Comparison of ENCODE assay signal across 8 cellular contexts in the genomic region with DNA sequence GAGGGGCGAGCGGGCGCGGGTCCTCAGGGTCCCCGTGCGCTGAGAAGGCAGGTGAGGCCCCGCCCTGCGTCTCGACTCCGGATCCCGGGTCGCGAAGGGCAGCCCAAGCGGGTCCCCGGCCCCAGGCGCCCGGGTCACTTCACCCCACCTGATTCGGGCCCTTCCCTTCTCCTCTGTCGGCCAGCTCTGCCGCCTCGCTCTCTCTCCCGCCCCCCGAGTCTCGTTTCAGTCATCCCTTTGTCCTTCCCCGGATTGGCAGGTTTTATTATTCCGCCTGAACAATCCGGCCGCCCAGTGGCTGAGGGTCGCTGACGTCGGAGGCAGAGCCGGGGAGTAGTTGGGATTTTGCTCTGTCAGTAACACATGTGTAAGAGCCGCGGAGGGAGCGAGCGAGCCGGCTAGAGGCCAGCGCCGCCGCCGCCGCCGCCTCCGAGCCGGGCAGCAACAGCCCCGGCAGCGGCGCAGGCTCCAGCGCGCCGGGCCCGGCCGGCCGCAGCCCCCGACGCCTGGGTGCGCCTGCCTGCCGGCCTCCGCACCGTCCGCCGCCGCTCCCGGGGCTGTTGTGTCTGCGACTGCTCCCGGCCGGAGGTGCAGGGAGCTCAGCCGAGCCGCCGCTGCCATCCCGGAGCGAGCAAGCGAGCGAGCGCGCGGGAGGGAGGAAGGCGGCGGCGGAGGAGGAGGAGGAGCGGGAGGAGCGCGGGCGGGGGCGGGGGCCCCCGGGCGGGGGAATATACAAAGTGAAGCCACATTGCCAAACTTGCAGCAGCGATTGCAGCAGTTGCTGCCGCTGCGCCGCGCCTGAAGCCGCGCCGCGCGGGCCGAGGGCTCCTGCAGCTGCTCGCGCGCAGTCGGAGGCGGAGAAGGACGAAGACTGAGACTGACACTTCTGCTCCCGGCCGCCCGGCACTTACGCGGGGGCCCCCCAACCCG. TPM values are rescaled to one million over a fixed set of nuclear protein-coding genes. Genes with fewer than 3 reads are reported as not detected.
DNase-seq lines count a peak whose midpoint lies in the region; ATAC-seq, FAIRE-seq and TF ChIP-seq lines count a peak whose summit lies in the region.

A gene with protein sequence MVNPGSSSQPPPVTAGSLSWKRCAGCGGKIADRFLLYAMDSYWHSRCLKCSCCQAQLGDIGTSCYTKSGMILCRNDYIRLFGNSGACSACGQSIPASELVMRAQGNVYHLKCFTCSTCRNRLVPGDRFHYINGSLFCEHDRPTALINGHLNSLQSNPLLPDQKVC (plus strand): TSS at position 760 of the 930 bp plus-strand sequence. CDS start 3,136 bp downstream, outside the sequence.

- intact Hi-C loops in kidney (cut with DNase I), result no loop called here

- no peak for TF ChIP-seq CTCF in BE2C (IDR thresholded peaks at IDR 0.05; ENCODE audit: low read depth, low read length)
- no peak for TF ChIP-seq CTCF in kidney (IDR thresholded peaks at IDR 0.05; ENCODE audit: borderline replicate concordance, extremely low read depth, insufficient read depth)

- H3K9ac ChIP-seq in kidney (ENCODE audit: low read length in 2 of 2), result peak within 1 kb of the TSS; percentile 75 to 89

- H3K36me3 ChIP-seq in BE2C (no peaks in the 10 kb centered on the region), kidney (ENCODE audit: control insufficient read depth in 1 of 2, insufficient read depth in 2 of 2, low read length in 2 of 2) (no peaks in the 10 kb centered on the region)

- no peaks in the 10 kb centered on the region for H3K9me3 ChIP-seq in BE2C
- H3K9me3 ChIP-seq in kidney (ENCODE audit: control insufficient read depth in 1 of 2, low read length in 2 of 2), result no peaks in the 10 kb centered on the region

- H3K27ac ChIP-seq in kidney (ENCODE audit: low read depth in 2 of 2, low read length in 2 of 2), result peak within 1 kb of the TSS; percentile 89 to 91

- no peaks in the 10 kb centered on the region for H3K4me1 ChIP-seq in BE2C
- H3K4me1 ChIP-seq in kidney (ENCODE audit: control insufficient read depth in 1 of 2, insufficient read depth in 1 of 2, low read depth in 1 of 2, low read length in 2 of 2), result peaks cover 6 to 14% of the 10 kb centered on the region in 2 donors

- peak; percentile 87 for ATAC-seq in HG03442 (IDR thresholded peaks at IDR 0.05; ENCODE audit: unreplicated experiment)

- H3K27me3 ChIP-seq in BE2C, result no peaks in the 10 kb centered on the region

- FAIRE-seq in GM19239 (lab: Jason Lieb, UNC) (peak; percentile 94), kidney (lab: Jason Lieb, UNC) (peak; percentile 29)

- DNase-seq in BE2C (peak; percentile 89), GM19239 (ENCODE audit: insufficient read length, low spot score) (peak; percentile 75), NCI-H510A treated with DMSO at 0.1 percent for 48 hours (lab: John Stamatoyannopoulos, UW) (peak; percentile 99), cerebellum (ENCODE audit: low spot score) (peak; percentile 94), kidney (peak; percentile 99)
- peak; percentile 67 to 68 for DNase-seq in activated CD4-positive, alpha-beta T cell treated with anti-CD3 and anti-CD28 coated beads for 24 hours (ENCODE audit: low read depth in 2 of 2)
- peak; percentile 43 to 60 for DNase-seq in stimulated activated CD4-positive, alpha-beta T cell treated with anti-CD3 and anti-CD28 coated beads, Interleukin-15, amount 100 ng/mL, for 1 hour (ENCODE audit: low read depth in 1 of 2, low spot score in 1 of 2)

- peak within 1 kb of the TSS; percentile 77 for H3K4me3 ChIP-seq in BE2C (ENCODE audit: low read depth, low read length)
- H3K4me3 ChIP-seq in kidney (ENCODE audit: low read length in 2 of 2), result peak within 1 kb of the TSS; percentile 82 to 89

RNA-seq across cellular contexts. Expression of the gene that starts here (rescaled TPM):
- polyA plus RNA-seq in BE2C (2012; ENCODE audit: insufficient read depth, insufficient read length, low read depth), result 42.9 TPM
- total RNA-seq in cerebellum (47.1 TPM), kidney (56.2 TPM)
- 39.1 TPM for polyA plus RNA-seq in kidney (ENCODE audit: insufficient read depth, low read depth, low replicate concordance)

Comparison
In these comparisons a context has a peak if more than half of its experiments do, and no peak if none do; other contexts are left out.
1. Peak in every context shown above with its lines: DNase-seq, ATAC-seq, H3K4me3 ChIP-seq and H3K27ac ChIP-seq.